2 cellular contexts compared by ENCODE assay signal in genomic region chr2:230871361-230872150, GRCh38.
TF ChIP-seq lines count a peak whose summit lies in the region.

No MANE protein-coding gene starts in this region.

TF ChIP-seq in HEK293, 187 proteins besides CTCF, POLR2A, EP300 and RAD21 (continued from another document):
- TF ChIP-seq, protein P1, sequence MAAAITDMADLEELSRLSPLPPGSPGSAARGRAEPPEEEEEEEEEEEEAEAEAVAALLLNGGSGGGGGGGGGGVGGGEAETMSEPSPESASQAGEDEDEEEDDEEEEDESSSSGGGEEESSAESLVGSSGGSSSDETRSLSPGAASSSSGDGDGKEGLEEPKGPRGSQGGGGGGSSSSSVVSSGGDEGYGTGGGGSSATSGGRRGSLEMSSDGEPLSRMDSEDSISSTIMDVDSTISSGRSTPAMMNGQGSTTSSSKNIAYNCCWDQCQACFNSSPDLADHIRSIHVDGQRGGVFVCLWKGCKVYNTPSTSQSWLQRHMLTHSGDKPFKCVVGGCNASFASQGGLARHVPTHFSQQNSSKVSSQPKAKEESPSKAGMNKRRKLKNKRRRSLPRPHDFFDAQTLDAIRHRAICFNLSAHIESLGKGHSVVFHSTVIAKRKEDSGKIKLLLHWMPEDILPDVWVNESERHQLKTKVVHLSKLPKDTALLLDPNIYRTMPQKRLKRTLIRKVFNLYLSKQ (tag by site-specific recombination; IDR thresholded peaks at IDR 0.05; ENCODE audit: borderline replicate concordance): no peak

TF ChIP-seq in K562, 482 proteins besides CTCF, POLR2A, EP300 and RAD21:
- TF ChIP-seq, protein P2, sequence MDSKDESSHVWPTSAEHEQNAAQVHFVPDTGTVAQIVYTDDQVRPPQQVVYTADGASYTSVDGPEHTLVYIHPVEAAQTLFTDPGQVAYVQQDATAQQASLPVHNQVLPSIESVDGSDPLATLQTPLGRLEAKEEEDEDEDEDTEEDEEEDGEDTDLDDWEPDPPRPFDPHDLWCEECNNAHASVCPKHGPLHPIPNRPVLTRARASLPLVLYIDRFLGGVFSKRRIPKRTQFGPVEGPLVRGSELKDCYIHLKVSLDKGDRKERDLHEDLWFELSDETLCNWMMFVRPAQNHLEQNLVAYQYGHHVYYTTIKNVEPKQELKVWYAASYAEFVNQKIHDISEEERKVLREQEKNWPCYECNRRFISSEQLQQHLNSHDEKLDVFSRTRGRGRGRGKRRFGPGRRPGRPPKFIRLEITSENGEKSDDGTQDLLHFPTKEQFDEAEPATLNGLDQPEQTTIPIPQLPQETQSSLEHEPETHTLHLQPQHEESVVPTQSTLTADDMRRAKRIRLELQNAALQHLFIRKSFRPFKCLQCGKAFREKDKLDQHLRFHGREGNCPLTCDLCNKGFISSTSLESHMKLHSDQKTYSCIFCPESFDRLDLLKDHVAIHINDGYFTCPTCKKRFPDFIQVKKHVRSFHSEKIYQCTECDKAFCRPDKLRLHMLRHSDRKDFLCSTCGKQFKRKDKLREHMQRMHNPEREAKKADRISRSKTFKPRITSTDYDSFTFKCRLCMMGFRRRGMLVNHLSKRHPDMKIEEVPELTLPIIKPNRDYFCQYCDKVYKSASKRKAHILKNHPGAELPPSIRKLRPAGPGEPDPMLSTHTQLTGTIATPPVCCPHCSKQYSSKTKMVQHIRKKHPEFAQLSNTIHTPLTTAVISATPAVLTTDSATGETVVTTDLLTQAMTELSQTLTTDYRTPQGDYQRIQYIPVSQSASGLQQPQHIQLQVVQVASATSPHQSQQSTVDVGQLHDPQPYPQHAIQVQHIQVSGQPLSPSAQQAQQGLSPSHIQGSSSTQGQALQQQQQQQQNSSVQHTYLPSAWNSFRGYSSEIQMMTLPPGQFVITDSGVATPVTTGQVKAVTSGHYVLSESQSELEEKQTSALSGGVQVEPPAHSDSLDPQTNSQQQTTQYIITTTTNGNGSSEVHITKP (IDR thresholded peaks at IDR 0.05; ENCODE audit: partially characterized antibody): peak; percentile 68
- TF ChIP-seq FOXM1 (IDR thresholded peaks at IDR 0.05; ENCODE audit: low read depth): no peak
- no peak for TF ChIP-seq FOXM1 (CRISPR knock-in tag; IDR thresholded peaks at IDR 0.05; ENCODE audit: low read depth)
- 0 out of 2 replicates have a peak, but pooled peaks have one; percentile 25 for TF ChIP-seq RBFOX2 (IDR thresholded peaks at IDR 0.05; ENCODE audit: low read depth, low read length)
TF ChIP-seq in K562: peak in this region for 2.
